ENCODE assay signal across 28 cellular contexts in the genomic region with DNA sequence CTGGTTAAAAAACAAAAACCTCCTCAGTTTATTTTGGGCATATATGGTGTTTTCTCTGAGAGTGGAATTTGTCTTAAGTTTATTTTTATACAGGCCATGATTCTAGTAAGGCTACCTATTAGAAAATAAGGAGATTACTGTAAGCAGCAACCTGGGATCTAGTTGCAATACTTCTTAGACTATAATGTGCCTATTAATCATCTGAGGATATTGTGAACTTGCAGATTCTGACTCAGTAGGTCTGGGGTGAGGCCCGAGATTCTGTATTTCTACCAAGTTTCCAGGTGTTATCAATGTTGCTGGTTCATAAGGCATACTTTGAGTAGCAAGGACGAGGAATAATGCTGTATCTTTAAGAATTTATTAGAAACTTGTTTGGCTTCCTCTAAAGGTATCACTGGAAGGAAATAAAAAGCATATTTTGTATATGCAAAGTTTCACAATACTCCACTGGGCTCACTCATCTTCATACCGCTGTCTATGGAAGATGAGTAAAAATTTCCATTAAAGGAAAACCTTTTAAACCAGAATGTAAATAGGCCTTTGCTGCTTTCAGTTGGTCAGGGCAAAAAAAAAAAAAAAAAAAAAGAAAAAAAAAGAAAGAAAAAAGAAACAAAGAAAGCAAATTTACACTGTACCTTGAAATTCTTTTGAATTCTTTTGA.
DNase-seq lines count a peak whose midpoint lies in the region; ATAC-seq, FAIRE-seq and TF ChIP-seq lines count a peak whose summit lies in the region.
"Had no signal": no experiment of that assay in that cellular context is flagged by ENCODE, and none has a peak within 500 bp of the region (broad histone marks: within the 10 kb centered on the region; RNA-seq: fewer than 3 reads in every experiment).

No MANE protein-coding gene starts in this region.

- peak; percentile 42 for ATAC-seq in SK-N-SH treated with all-trans-retinoic acid at 6 μM for 48 hours
- ATAC-seq in GM18870 (IDR thresholded peaks at IDR 0.05; ENCODE audit: unreplicated experiment) = no peak
- no peak for ATAC-seq in GM19463 (IDR thresholded peaks at IDR 0.05; ENCODE audit: unreplicated experiment)
- ATAC-seq: body of pancreas; heart left ventricle; naive thymus-derived CD4-positive, alpha-beta T cell; psoas muscle; sciatic nerve had no signal

- peak; percentile 33 for FAIRE-seq in H54 (lab: Jason Lieb, UNC)
- FAIRE-seq: H1 had no signal

- TF ChIP-seq POLR2A in H54 (IDR thresholded peaks at IDR 0.05; ENCODE audit: low read depth, low read length) = no peak

- DNase-seq in H54 (ENCODE audit: insufficient read length, low spot score) (no peak), fibroblast of peridontal ligament (ENCODE audit: extremely low read depth) (peak; percentile 29), DMS53 treated with DMSO at 0.1 percent for 48 hours (lab: John Stamatoyannopoulos, UW; ENCODE audit: unreplicated experiment) (no peak)
- DNase-seq: activated B cell treated with CpG ODN at 0.5 μM for 24 hours; activated CD4-positive, alpha-beta T cell treated with anti-CD3 and anti-CD28 coated beads, Interleukin-2, amount 50 U/mL, for 4 hours; activated naive CD4-positive, alpha-beta T cell treated with Interleukin-2 at 50 U/mL for 16 hours; adrenal gland; body of pancreas; Caco-2; DMS79; foreskin melanocyte; heart left ventricle; MG63; naive thymus-derived CD4-positive, alpha-beta T cell; NCI-H2029; NCI-H524; psoas muscle; stimulated activated CD4-positive, alpha-beta T cell treated with anti-CD3 and anti-CD28 coated beads, Interleukin-4, amount 100 ng/mL, for 24 hours had no signal

- H3K9ac ChIP-seq in subcutaneous abdominal adipose tissue (ENCODE audit: low read length in 5 of 5) = no peak overlapping the region
- H3K9ac ChIP-seq: KMS-11 had no signal

- H3K27ac ChIP-seq in subcutaneous abdominal adipose tissue (ENCODE audit: low read depth, low read length) = peak overlapping the region; percentile 12
- H3K27ac ChIP-seq: adrenal gland, body of pancreas, C4-2B, heart left ventricle, HL-60, KMS-11, psoas muscle, tibial nerve had no signal

- no peaks in the 10 kb centered on the region for H3K27me3 ChIP-seq in subcutaneous abdominal adipose tissue (ENCODE audit: control insufficient read depth in 5 of 5, insufficient read depth in 4 of 5, low read length in 5 of 5)
- H3K27me3 ChIP-seq: adrenal gland, body of pancreas, heart left ventricle, MG63, tibial nerve had no signal

- H3K36me3 ChIP-seq in subcutaneous abdominal adipose tissue (ENCODE audit: control insufficient read depth in 5 of 5, insufficient read depth in 5 of 5, low read length in 5 of 5) = no peaks in the 10 kb centered on the region
- H3K36me3 ChIP-seq: adrenal gland, heart left ventricle, tibial nerve had no signal

- no peaks in the 10 kb centered on the region for H3K9me3 ChIP-seq in subcutaneous abdominal adipose tissue (ENCODE audit: control insufficient read depth in 5 of 5, low read length in 5 of 5)
- H3K9me3 ChIP-seq: adrenal gland, body of pancreas, Caco-2, heart left ventricle, MG63, psoas muscle, tibial nerve had no signal

- H3K4me1 ChIP-seq in subcutaneous abdominal adipose tissue (ENCODE audit: control insufficient read depth in 5 of 5, insufficient read depth in 5 of 5, low read length in 5 of 5) = peaks cover 0 to 13% (median 2%) of the 10 kb centered on the region in 5 donors
- H3K4me1 ChIP-seq: body of pancreas, Caco-2, psoas muscle had no signal

- no peak overlapping the region for H3K4me3 ChIP-seq in subcutaneous abdominal adipose tissue (ENCODE audit: low read depth in 1 of 5, low read length in 5 of 5)
- H3K4me3 ChIP-seq: adrenal gland, body of pancreas, heart left ventricle, MG63, psoas muscle, tibial nerve had no signal

TF ChIP-seq in SK-N-SH treated with all-trans-retinoic acid at 6 μM for 48 hours, 23 proteins besides CTCF, POLR2A, EP300 and RAD21:
- TF ChIP-seq ZFP3 (CRISPR knock-in tag; IDR thresholded peaks at IDR 0.05) = no peak
- TF ChIP-seq GLIS3 (CRISPR knock-in tag; IDR thresholded peaks at IDR 0.05) = no peak
- no peak for TF ChIP-seq ZC3H10 (CRISPR knock-in tag; IDR thresholded peaks at IDR 0.05)
